17 cellular contexts compared by ENCODE assay signal in genomic region chr2:239300871-239301742, GRCh38.
A peak's percentile ranks its signal among the peaks of the same experiment; 100 is the strongest.
DNase-seq lines count a peak whose midpoint lies in the region; ATAC-seq and TF ChIP-seq lines count a peak whose summit lies in the region.
"Had no signal": no experiment of that assay in that cellular context is flagged by ENCODE, and none has a peak within 500 bp of the region (broad histone marks: within the 10 kb centered on the region; RNA-seq: fewer than 3 reads in every experiment).

No MANE protein-coding gene starts in this region.

- no peak overlapping the region for H3K4ac ChIP-seq in mesendoderm (ENCODE audit: low read depth, low read length)

- no peak overlapping the region for H3K23ac ChIP-seq in mesendoderm (ENCODE audit: low read length)

- ATAC-seq in upper lobe of left lung (ENCODE audit: low FRiP score in 2 of 2): peak in 1 of 2 donors; percentile 6
- ATAC-seq in HG02623 (IDR thresholded peaks at IDR 0.05; ENCODE audit: unreplicated experiment): no peak
- no peak for ATAC-seq in SK-N-SH treated with all-trans-retinoic acid at 6 μM for 48 hours
- ATAC-seq: A549 had no signal

- no peak overlapping the region for H3K18ac ChIP-seq in mesendoderm (ENCODE audit: low read length)

- H3K9me3 ChIP-seq in mucosa of rectum (ENCODE audit: control insufficient read depth in 2 of 2, low read length in 2 of 2) (no peaks in the 10 kb centered on the region), upper lobe of left lung (no peaks in the 10 kb centered on the region)
- H3K9me3 ChIP-seq: A549, esophagus squamous epithelium had no signal

- H2BK120ac ChIP-seq in mesendoderm (ENCODE audit: low read depth, low read length): no peak overlapping the region

- H3K79me2 ChIP-seq in mesendoderm (ENCODE audit: control insufficient read depth, insufficient read depth, low read length): peaks cover 8% of the 10 kb centered on the region

- no peak overlapping the region for H4K8ac ChIP-seq in mesendoderm (ENCODE audit: low read depth, low read length)

- no peak overlapping the region for H4K5ac ChIP-seq in mesendoderm (ENCODE audit: low read length)

- no peak overlapping the region for H2BK5ac ChIP-seq in mesendoderm (ENCODE audit: low read length)

- H3K36me3 ChIP-seq in mucosa of rectum (ENCODE audit: control insufficient read depth in 2 of 2, insufficient read depth in 2 of 2, low read length in 2 of 2) (no peaks in the 10 kb centered on the region), upper lobe of left lung (no peaks in the 10 kb centered on the region), mesendoderm (ENCODE audit: control insufficient read depth, insufficient read depth, low read length) (no peaks in the 10 kb centered on the region)
- H3K36me3 ChIP-seq: esophagus squamous epithelium had no signal

- H3K27ac ChIP-seq in coronary artery: no peak overlapping the region
- peak overlapping the region in 1 of 2 donors; percentile 17 for H3K27ac ChIP-seq in mucosa of rectum (ENCODE audit: low read depth in 2 of 2, low read length in 2 of 2)
- no peak overlapping the region for H3K27ac ChIP-seq in upper lobe of left lung
- H3K27ac ChIP-seq in mesendoderm (ENCODE audit: low read depth, low read length): no peak overlapping the region
- H3K27ac ChIP-seq: A549, skin epidermis had no signal

- peak overlapping the region in 1 of 2 donors; percentile 45 for H3K9ac ChIP-seq in mucosa of rectum (ENCODE audit: low read depth in 1 of 2, low read length in 2 of 2)
- no peak overlapping the region for H3K9ac ChIP-seq in mesendoderm (ENCODE audit: low read length)

- H2AK5ac ChIP-seq in mesendoderm (ENCODE audit: low read length): no peak overlapping the region

- H3K4me2 ChIP-seq in mesendoderm (ENCODE audit: low read length): no peak overlapping the region
- H3K4me2 ChIP-seq: A549 had no signal

- 93 to 94% methylated on average over 23 to 26 of the region's 26 CpGs for WGBS in upper lobe of left lung, 2 donors
- no CpG with 5 or more reads among the region's 26 CpGs for WGBS in mesendoderm (ENCODE audit: extremely low coverage, insufficient coverage, low lambda C conversion rate)

- H3K56ac ChIP-seq in mesendoderm (ENCODE audit: low read length): no peak overlapping the region

- no peak for TF ChIP-seq POLR2A in upper lobe of left lung (IDR thresholded peaks at IDR 0.05)

- no peaks in the 10 kb centered on the region for H3K27me3 ChIP-seq in mucosa of rectum (ENCODE audit: control insufficient read depth in 2 of 2, insufficient read depth in 2 of 2, low read length in 2 of 2)
- no peaks in the 10 kb centered on the region for H3K27me3 ChIP-seq in upper lobe of left lung
- no peaks in the 10 kb centered on the region for H3K27me3 ChIP-seq in mesendoderm (ENCODE audit: insufficient read depth, low read length, poor library complexity)
- H3K27me3 ChIP-seq: esophagus squamous epithelium had no signal

- DNase-seq in activated effector memory CD4-positive, alpha-beta T cell treated with anti-CD3 and anti-CD28 coated beads, Interleukin-2, amount 50 U/mL, for 16 hours: peak; percentile 54
- no peak for DNase-seq in activated effector memory CD4-positive, alpha-beta T cell treated with Interleukin-2 at 50 U/mL for 16 hours
- DNase-seq in coronary artery (ENCODE audit: low spot score) (peak; percentile 58), upper lobe of left lung (peak; percentile 18 to 63), mesendoderm (no peak)
- DNase-seq: activated CD4-positive, alpha-beta memory T cell treated with anti-CD3 and anti-CD28 coated beads, Interleukin-2, amount 10 ng/mL, durations not matched to agents 7 days and 5 days; activated naive CD4-positive, alpha-beta T cell; DMS53; esophagus squamous epithelium; NCI-H1436; NCI-H526 treated with DMSO at 0.1 percent for 48 hours; T-helper 9 cell had no signal

- H3K4me3 ChIP-seq in coronary artery (no peak overlapping the region), mucosa of rectum (ENCODE audit: low read length in 2 of 2) (peak overlapping the region; percentile 21 to 60), upper lobe of left lung (no peak overlapping the region), mesendoderm (ENCODE audit: low read length) (no peak overlapping the region)
- H3K4me3 ChIP-seq: A549, skin epidermis had no signal

- TF ChIP-seq CTCF in coronary artery (IDR thresholded peaks at IDR 0.05) (no peak), upper lobe of left lung (IDR thresholded peaks at IDR 0.05) (no peak)

- TF ChIP-seq EP300 in upper lobe of left lung (IDR thresholded peaks at IDR 0.05): no peak

- peaks cover 8% of the 10 kb centered on the region for H3K79me1 ChIP-seq in mesendoderm (ENCODE audit: low read length)

- peaks cover 39 to 51% of the 10 kb centered on the region in 2 donors for H3K4me1 ChIP-seq in mucosa of rectum (ENCODE audit: control insufficient read depth in 2 of 2, insufficient read depth in 2 of 2, low read length in 2 of 2)
- peaks cover 0 to 22% (median 6%) of the 10 kb centered on the region in 4 donors for H3K4me1 ChIP-seq in upper lobe of left lung
- H3K4me1 ChIP-seq in mesendoderm (ENCODE audit: control insufficient read depth, low read depth, low read length): peaks cover under 1% of the 10 kb centered on the region

- H2BK15ac ChIP-seq in mesendoderm (replicated peaks; ENCODE audit: low read depth): no peak overlapping the region

TF ChIP-seq in SK-N-SH treated with all-trans-retinoic acid at 6 μM for 48 hours, 23 proteins besides CTCF, POLR2A, EP300 and RAD21:
- TF ChIP-seq CSDC2 (CRISPR knock-in tag; IDR thresholded peaks at IDR 0.05): no peak
- no peak for TF ChIP-seq TSHZ2 (CRISPR knock-in tag; IDR thresholded peaks at IDR 0.05)
- no peak for TF ChIP-seq ZNF565 (CRISPR knock-in tag; conservative IDR thresholded peaks at IDR 0.05; ENCODE audit: low read depth)
- no peak for TF ChIP-seq ZNF8 (CRISPR knock-in tag; IDR thresholded peaks at IDR 0.05)
- TF ChIP-seq TOX (CRISPR knock-in tag; IDR thresholded peaks at IDR 0.05; ENCODE audit: borderline replicate concordance): no peak
- TF ChIP-seq ZFP30 (CRISPR knock-in tag; IDR thresholded peaks at IDR 0.05): no peak
- no peak for TF ChIP-seq TCF4 (CRISPR knock-in tag; IDR thresholded peaks at IDR 0.05; ENCODE audit: borderline replicate concordance)
- no peak for TF ChIP-seq OSR1 (CRISPR knock-in tag; IDR thresholded peaks at IDR 0.05)
- no peak for TF ChIP-seq ARNTL (CRISPR knock-in tag; IDR thresholded peaks at IDR 0.05; ENCODE audit: borderline replicate concordance, low read depth)
- TF ChIP-seq SNAI2 (CRISPR knock-in tag; IDR thresholded peaks at IDR 0.05): no peak
- no peak for TF ChIP-seq ZFP3 (CRISPR knock-in tag; IDR thresholded peaks at IDR 0.05)

Comparison
In these comparisons a context has a peak if more than half of its experiments do, and no peak if none do; other contexts are left out.
1. DNase-seq: peak in activated effector memory CD4-positive, alpha-beta T cell treated with anti-CD3 and anti-CD28 coated beads, Interleukin-2, amount 50 U/mL, for 16 hours (single experiment), coronary artery (single experiment) and upper lobe of left lung (2 of 2); none in activated effector memory CD4-positive, alpha-beta T cell treated with Interleukin-2 at 50 U/mL for 16 hours (single experiment) and mesendoderm (single experiment).
2. H3K4me3 ChIP-seq: peak in mucosa of rectum (2 of 2); none in coronary artery (single experiment), upper lobe of left lung (0 of 4) and mesendoderm (single experiment).